Comparison of ENCODE assay signal across 31 cellular contexts in the genomic region with DNA sequence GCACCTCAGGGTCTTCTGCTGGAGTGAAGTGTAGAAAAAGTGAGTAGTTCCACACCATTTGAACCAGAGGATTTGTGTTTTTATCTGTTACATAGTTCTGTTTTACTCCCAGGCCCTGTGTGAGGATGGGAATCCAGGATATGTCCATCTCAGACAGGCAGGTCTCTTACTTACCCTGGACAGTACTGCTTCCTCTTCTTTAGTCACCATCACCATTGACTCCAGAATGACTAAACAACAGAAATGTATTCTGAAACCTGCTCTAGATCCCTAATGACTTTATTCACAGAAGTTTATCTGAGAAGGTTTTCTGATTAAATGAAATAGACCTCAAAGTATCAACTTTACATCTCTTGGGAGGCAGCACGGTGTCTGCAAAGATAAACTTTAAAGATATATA.
"Had no signal": no experiment of that assay in that cellular context is flagged by ENCODE, and none has a peak within 500 bp of the region (broad histone marks: within the 10 kb centered on the region; RNA-seq: fewer than 3 reads in every experiment).

No MANE protein-coding gene starts in this region.

- H3K4me3 Mint-ChIP-seq: activated CD4-positive, alpha-beta memory T cell treated with anti-CD3 and anti-CD28 coated beads, Interleukin-2, amount 10 ng/mL, durations not matched to agents 7 days and 5 days; activated naive CD8-positive, alpha-beta T cell treated with anti-CD3 and anti-CD28 coated beads for 36 hours; activated T-cell treated with anti-CD3 and anti-CD28 coated beads, Interleukin-2, amount 50 U/mL, for 4 hours; central memory CD8-positive, alpha-beta T cell had no signal

- H3K27ac Mint-ChIP-seq: activated CD4-positive, alpha-beta memory T cell treated with anti-CD3 and anti-CD28 coated beads, Interleukin-2, amount 10 ng/mL, durations not matched to agents 7 days and 5 days; activated naive CD8-positive, alpha-beta T cell treated with anti-CD3 and anti-CD28 coated beads for 36 hours had no signal

- H3K27me3 Mint-ChIP-seq: activated CD4-positive, alpha-beta memory T cell treated with anti-CD3 and anti-CD28 coated beads, Interleukin-2, amount 10 ng/mL, durations not matched to agents 7 days and 5 days; activated naive CD8-positive, alpha-beta T cell treated with anti-CD3 and anti-CD28 coated beads for 36 hours; central memory CD8-positive, alpha-beta T cell had no signal

- DNase-seq: activated CD4-positive, alpha-beta memory T cell treated with anti-CD3 and anti-CD28 coated beads, Interleukin-2, amount 10 ng/mL, durations not matched to agents 7 days and 5 days; activated CD4-positive, alpha-beta T cell treated with anti-CD3 and anti-CD28 coated beads for 4 hours; activated CD4-positive, CD25-positive, alpha-beta regulatory T cell; activated effector memory CD4-positive, alpha-beta T cell treated with anti-CD3 and anti-CD28 coated beads, Interleukin-2, amount 50 U/mL, for 16 hours; activated naive CD4-positive, alpha-beta T cell; activated naive CD4-positive, alpha-beta T cell treated with anti-CD3 and anti-CD28 coated beads, Interleukin-2, amount 50 U/mL, for 16 hours; activated naive CD8-positive, alpha-beta T cell treated with anti-CD3 and anti-CD28 coated beads for 36 hours; activated T-cell treated with anti-CD3 and anti-CD28 coated beads, Interleukin-2, amount 50 U/mL, for 4 hours; amniotic stem cell; aorta; brain microvascular endothelial cell; colonic mucosa; NCI-H1105 treated with DMSO at 0.1 percent for 48 hours; NCI-H1436; NCI-H1694; NCI-H1930; NCI-H2081 treated with DMSO at 0.1 percent for 48 hours; NCI-H226; NCI-H446 treated with DMSO at 0.1 percent for 48 hours; NCI-H524; NCI-H69; NCI-H82; PC-3; Peyer's patch; SW 1271; T-helper 1 cell; T-helper 2 cell; T-helper 9 cell; WERI-Rb-1 had no signal

- ATAC-seq: activated T-cell treated with anti-CD3 and anti-CD28 coated beads, Interleukin-2, amount 50 U/mL, for 4 hours; PC-3; Right ventricle myocardium inferior had no signal

- H3K4me1 Mint-ChIP-seq: activated CD4-positive, alpha-beta memory T cell treated with anti-CD3 and anti-CD28 coated beads, Interleukin-2, amount 10 ng/mL, durations not matched to agents 7 days and 5 days; central memory CD8-positive, alpha-beta T cell had no signal
